Comparison of ENCODE assay signal across 17 cellular contexts in the genomic region with DNA sequence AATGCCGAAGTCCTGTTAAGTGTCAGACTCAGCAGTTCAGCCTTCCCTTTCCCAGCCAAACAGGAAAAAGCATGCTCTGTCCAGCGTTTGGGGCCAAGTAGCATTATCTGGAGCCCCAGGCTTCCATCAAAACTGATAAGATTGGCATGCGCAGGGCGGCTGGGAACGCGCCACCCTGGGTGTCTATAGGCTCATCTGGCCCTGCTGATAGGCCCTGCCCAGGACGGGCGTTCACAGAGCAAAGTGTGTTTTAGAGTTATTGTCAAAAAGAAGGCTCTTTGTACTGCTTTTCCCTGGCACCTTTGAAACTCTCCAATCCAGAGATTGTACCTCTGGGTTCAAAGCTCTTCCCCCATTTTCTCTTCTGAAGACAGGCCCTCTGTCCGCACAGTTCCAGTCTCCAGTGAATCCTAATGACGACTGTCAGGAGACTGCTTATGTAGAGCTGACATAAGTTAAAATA. TPM values are rescaled to one million over a fixed set of nuclear protein-coding genes. Genes with fewer than 3 reads are reported as not detected.
A peak's percentile ranks its signal among the peaks of the same experiment; 100 is the strongest.
DNase-seq lines count a peak whose midpoint lies in the region; ATAC-seq, FAIRE-seq and TF ChIP-seq lines count a peak whose summit lies in the region.
"Had no signal": no experiment of that assay in that cellular context is flagged by ENCODE, and none has a peak within 500 bp of the region (broad histone marks: within the 10 kb centered on the region; RNA-seq: fewer than 3 reads in every experiment).

A gene with protein sequence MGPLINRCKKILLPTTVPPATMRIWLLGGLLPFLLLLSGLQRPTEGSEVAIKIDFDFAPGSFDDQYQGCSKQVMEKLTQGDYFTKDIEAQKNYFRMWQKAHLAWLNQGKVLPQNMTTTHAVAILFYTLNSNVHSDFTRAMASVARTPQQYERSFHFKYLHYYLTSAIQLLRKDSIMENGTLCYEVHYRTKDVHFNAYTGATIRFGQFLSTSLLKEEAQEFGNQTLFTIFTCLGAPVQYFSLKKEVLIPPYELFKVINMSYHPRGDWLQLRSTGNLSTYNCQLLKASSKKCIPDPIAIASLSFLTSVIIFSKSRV (minus strand): TSS at position 102 of the 463 bp plus-strand sequence. CDS start 413 bp downstream, outside the sequence.

- no peak for FAIRE-seq in pancreas (lab: Jason Lieb, UNC)
- FAIRE-seq: endometrium had no signal

- H3K36me3 ChIP-seq in adipocyte (ENCODE audit: control insufficient read depth, insufficient read depth, low read length, severe bottlenecking), result no peaks in the 10 kb centered on the region
- no peaks in the 10 kb centered on the region for H3K36me3 ChIP-seq in heart left ventricle
- no peaks in the 10 kb centered on the region for H3K36me3 ChIP-seq in pancreas
- no peaks in the 10 kb centered on the region for H3K36me3 ChIP-seq in aorta (ENCODE audit: control insufficient read depth in 1 of 2, insufficient read depth in 2 of 2, low read length in 1 of 2)

- ATAC-seq in heart left ventricle, result peak in 3 of 4 donors; percentile 23 to 67 (median 42)
- ATAC-seq in pancreas, result peak in 2 of 4 donors; percentile 14 to 23
- peak; percentile 16 for ATAC-seq in aorta (ENCODE audit: low FRiP score)
- no peak for ATAC-seq in GM19397 (IDR thresholded peaks at IDR 0.05; ENCODE audit: unreplicated experiment)
- ATAC-seq: activated CD4-positive, alpha-beta T cell treated with anti-CD3 and anti-CD28 coated beads for 36 hours; activated T-cell treated with anti-CD3 and anti-CD28 coated beads, Interleukin-2, amount 50 U/mL, for 4 hours had no signal

- WGBS in heart left ventricle, 4 donors, result 29 to 43% (median 32%) methylated on average over 10 of the region's 10 CpGs
- 32 to 33% methylated on average over 10 of the region's 10 CpGs for WGBS in pancreas, 2 donors
- 8 to 13% methylated on average over 10 of the region's 10 CpGs for WGBS in aorta, 2 donors

- intact Hi-C loops in heart left ventricle (cut with DNase I) (loop anchor here in 7 of 10 donors (2.0 to 10.0 kb wide), 10 partner anchors 36 to 431 kb away; a partner anchor contains a TSS), pancreas (cut with DNase I) (loop anchor here in 1 of 3 donors (10.0 kb wide), 1 partner anchor 81 kb away; no protein-coding TSS in a partner anchor), aorta (cut with DNase I) (loop anchor here (5.0 to 10.0 kb wide), 6 partner anchors 71 to 681 kb away; a partner anchor contains a TSS)

- H3K27me3 ChIP-seq in adipocyte (replicated peaks; ENCODE audit: control insufficient read depth, insufficient read depth, low read length) (no peaks in the 10 kb centered on the region), heart left ventricle (no peaks in the 10 kb centered on the region), pancreas (no peaks in the 10 kb centered on the region), aorta (ENCODE audit: control insufficient read depth in 1 of 2, insufficient read depth in 2 of 2, low read length in 1 of 2) (no peaks in the 10 kb centered on the region)

- peaks cover 69% of the 10 kb centered on the region for H3K4me1 ChIP-seq in adipocyte (ENCODE audit: control insufficient read depth, insufficient read depth, low read length)
- peaks cover 3 to 61% (median 49%) of the 10 kb centered on the region in 12 donors for H3K4me1 ChIP-seq in heart left ventricle
- H3K4me1 ChIP-seq in pancreas, result peaks cover 32 to 56% (median 44%) of the 10 kb centered on the region in 3 donors
- peaks cover 3% of the 10 kb centered on the region in 2 donors for H3K4me1 ChIP-seq in aorta (ENCODE audit: control insufficient read depth in 1 of 2, insufficient read depth in 2 of 2, low read length in 2 of 2)

- H3K4me3 ChIP-seq in adipocyte (ENCODE audit: low read length) (peak within 1 kb of the TSS; percentile 54), heart left ventricle (peak within 1 kb of the TSS in 8 of 12 donors; percentile 24 to 56 (median 36)), pancreas (peak within 1 kb of the TSS in 1 of 4 donors; percentile 8), aorta (ENCODE audit: low read length in 2 of 2) (peak within 1 kb of the TSS in 1 of 2 donors; percentile 69)

- H3K9me3 ChIP-seq in adipocyte (ENCODE audit: control insufficient read depth, low read length) (peaks cover 4% of the 10 kb centered on the region), heart left ventricle (no peaks in the 10 kb centered on the region), pancreas (no peaks in the 10 kb centered on the region), aorta (ENCODE audit: control insufficient read depth, low read length) (no peaks in the 10 kb centered on the region)

- TF ChIP-seq POLR2A in heart left ventricle (IDR thresholded peaks at IDR 0.05), result no peak

- peak within 1 kb of the TSS; percentile 59 for H3K9ac ChIP-seq in adipocyte (ENCODE audit: low read length)

- DNase-seq in adipocyte (ENCODE audit: low read depth) (no peak), heart left ventricle (peak; percentile 24 to 64 (median 45)), pancreas (peak in 3 of 6 donors; percentile 32 to 57 (median 44)), aorta (peak in 1 of 2 donors; percentile 59), AG08396 (ENCODE audit: low spot score) (no peak), HK-2 (ENCODE audit: unreplicated experiment) (no peak)
- DNase-seq: activated CD4-positive, alpha-beta T cell treated with anti-CD3 and anti-CD28 coated beads for 36 hours; activated T-cell treated with anti-CD3 and anti-CD28 coated beads, Interleukin-2, amount 50 U/mL, for 4 hours; COR-L47; hypothalamus; KBM-7; NCI-H1694; NCI-H82 had no signal

- H3K27ac ChIP-seq in heart left ventricle, result peak within 1 kb of the TSS; percentile 58 to 78 (median 70)
- H3K27ac ChIP-seq in pancreas, result peak within 1 kb of the TSS; percentile 9 to 82 (median 44)
- peak within 1 kb of the TSS; percentile 87 to 99 for H3K27ac ChIP-seq in aorta (ENCODE audit: low read depth in 1 of 2, low read length in 2 of 2)

- TF ChIP-seq CTCF in heart left ventricle (IDR thresholded peaks at IDR 0.05) (no peak), pancreas (IDR thresholded peaks at IDR 0.05) (no peak)

RNA-seq across cellular contexts. Expression of the gene that starts here (rescaled TPM):
- total RNA-seq in heart left ventricle (1 to 10 TPM in 8 of 9 donors, under 1 TPM in 1; 0.44 to 5.9 (median 2.8) TPM), pancreas (1 to 10 TPM in 3 of 6 donors, under 1 TPM in 3; 0.25 to 7.2 (median 1.1) TPM), aorta (10 to 100 TPM in 1 of 2 donors, 1 to 10 TPM in 1; 5.6 to 11.6 TPM)
- polyA plus RNA-seq in heart left ventricle (1 to 10 TPM; 1.3 to 2.2 TPM), pancreas (under 1 TPM; 0.38 to 0.63 TPM), aorta (10 to 100 TPM; 10.5 to 50.8 TPM)
- total RNA-seq: activated CD4-positive, alpha-beta T cell treated with anti-CD3 and anti-CD28 coated beads for 36 hours; activated T-cell treated with anti-CD3 and anti-CD28 coated beads, Interleukin-2, amount 50 U/mL, for 4 hours; mononuclear cell; renal cortical epithelial cell had no signal

Comparison
In these comparisons a context has a peak if more than half of its experiments do, and no peak if none do; other contexts are left out.
1. DNase-seq: peak in heart left ventricle (5 of 5); none in adipocyte (single experiment), AG08396 (single experiment) and HK-2 (single experiment).
2. Peak in every context shown above with its lines, with median percentiles within 50 percentile points of each other: H3K27ac ChIP-seq.